In genomic region chr17:48547839-48548686, GRCh38 we compare ENCODE assay signal across 11 cellular contexts. TPM values are rescaled to one million over a fixed set of nuclear protein-coding genes. Genes with fewer than 3 reads are reported as not detected.
DNase-seq lines count a peak whose midpoint lies in the region; ATAC-seq lines count a peak whose summit lies in the region.
"Had no signal": no experiment of that assay in that cellular context is flagged by ENCODE, and none has a peak within 500 bp of the region (broad histone marks: within the 10 kb centered on the region; RNA-seq: fewer than 3 reads in every experiment).

No MANE protein-coding gene starts in this region.

- H3K4me3 Mint-ChIP-seq in T-helper 17 cell = peak overlapping the region; percentile 72

- intact Hi-C loops in posterior cingulate gyrus (cut with DNase I) = no loop called here

- H3K27ac Mint-ChIP-seq in T-helper 17 cell = peak overlapping the region; percentile 98

- peaks cover 63% of the 10 kb centered on the region for H3K27me3 ChIP-seq in neuron (ENCODE audit: insufficient read depth, low read length)

- no peaks in the 10 kb centered on the region for H3K36me3 ChIP-seq in neuron (ENCODE audit: insufficient read depth, low read length)

- peaks cover 15% of the 10 kb centered on the region for H3K4me1 Mint-ChIP-seq in T-helper 17 cell

- H3K9me3 ChIP-seq in T-helper 17 cell (ENCODE audit: control insufficient read depth, low read length, poor library complexity, severe bottlenecking) (no peaks in the 10 kb centered on the region), neuron (ENCODE audit: low read length) (no peaks in the 10 kb centered on the region)

- H3K4me3 ChIP-seq in neuron (ENCODE audit: low read length) = peak overlapping the region; percentile 7

- H3K27me3 Mint-ChIP-seq in T-helper 17 cell = no peaks in the 10 kb centered on the region

- peaks cover 2% of the 10 kb centered on the region for H3K36me3 Mint-ChIP-seq in T-helper 17 cell (ENCODE audit: low read depth)

- no peaks in the 10 kb centered on the region for H3K4me1 ChIP-seq in neuron (ENCODE audit: insufficient read depth, low read length)

- H2AFZ ChIP-seq in neuron (ENCODE audit: low read depth, low read length) = no peak overlapping the region

- no peak for ATAC-seq in T-helper 17 cell
- no peak for ATAC-seq in GM21529 (IDR thresholded peaks at IDR 0.05; ENCODE audit: unreplicated experiment)
- ATAC-seq in HG02973 (IDR thresholded peaks at IDR 0.05; ENCODE audit: unreplicated experiment) = no peak

- DNase-seq in DMS114 treated with DMSO at 0.1 percent for 48 hours (lab: John Stamatoyannopoulos, UW; ENCODE audit: unreplicated experiment) (peak; percentile 34), T-helper 17 cell (no peak), KG1 (lab: John Stamatoyannopoulos, UW) (no peak), posterior cingulate gyrus (no peak)
- DNase-seq in effector CD4-positive, alpha-beta T cell = peak; percentile 60
- DNase-seq: NCI-H526 had no signal

RNA-seq across cellular contexts. Expression of gene HOXB2, which starts 3.2 kb away (rescaled TPM):
- 10 to 100 TPM in 1 of 2 donors, 1 to 10 TPM in 1; 4.5 to 18.8 TPM for total RNA-seq in T-helper 17 cell

RNA-seq across cellular contexts. Expression of gene HOXB1, which starts 17.3 kb away (rescaled TPM):
- not detected for total RNA-seq in T-helper 17 cell
- total RNA-seq: glomerular endothelial cell, urinary bladder had no signal

RNA-seq across cellular contexts. Expression of gene HOXB4, which starts 30.1 kb away (rescaled TPM):
- total RNA-seq in T-helper 17 cell = 1 to 10 TPM in 1 of 2 donors, under 1 TPM in 1; 0.91 to 1.8 TPM

RNA-seq across cellular contexts. Expression of gene HOXB3, which starts 42.0 kb away (rescaled TPM):
- total RNA-seq in T-helper 17 cell = 1 to 10 TPM; 1.7 to 4.6 TPM

RNA-seq across cellular contexts. Expression of gene HOXB5, which starts 45.5 kb away (rescaled TPM):
- total RNA-seq in T-helper 17 cell = not detected

Comparison
In these comparisons a context has a peak if more than half of its experiments do, and no peak if none do; other contexts are left out.
1. DNase-seq: peak in DMS114 treated with DMSO at 0.1 percent for 48 hours (single experiment) and effector CD4-positive, alpha-beta T cell (single experiment); none in T-helper 17 cell (0 of 3), KG1 (single experiment) and posterior cingulate gyrus (0 of 10).